8 cellular contexts compared by ENCODE assay signal in genomic region chr18:74147779-74148542, GRCh38. TPM values are rescaled to one million over a fixed set of nuclear protein-coding genes. Genes with fewer than 3 reads are reported as not detected.
DNase-seq lines count a peak whose midpoint lies in the region; FAIRE-seq and TF ChIP-seq lines count a peak whose summit lies in the region.

Gene FBXO15, minus strand, starts transcription at chr18:74147834. Its CDS starts 49 bp downstream, at chr18:74147785.
Gene TIMM21, plus strand, starts transcription at chr18:74148523. Its CDS starts 286 bp downstream, at chr18:74148809.

- peaks cover 11% of the 10 kb centered on the region for H3K36me3 ChIP-seq in neuron (ENCODE audit: insufficient read depth, low read length)

- H3K36me3 Mint-ChIP-seq in HFFc6 (ENCODE audit: low read depth): peaks cover 26% of the 10 kb centered on the region; the same call in 1 of the 2 replicates
- peaks cover 18% of the 10 kb centered on the region for H3K36me3 Mint-ChIP-seq in activated naive CD4-positive, alpha-beta T cell treated with anti-CD3 and anti-CD28 coated beads, Interleukin-2, amount 10 ng/mL, durations not matched to agents 7 days and 5 days

- peak within 1 kb of the TSS; percentile 98 for H3K4me3 Mint-ChIP-seq in HFFc6
- H3K4me3 Mint-ChIP-seq in activated naive CD4-positive, alpha-beta T cell treated with anti-CD3 and anti-CD28 coated beads, Interleukin-2, amount 10 ng/mL, durations not matched to agents 7 days and 5 days: peak within 1 kb of the TSS; percentile 95

- TF ChIP-seq CTCF in HFFc6 (IDR thresholded peaks at IDR 0.05): no peak

- no peaks in the 10 kb centered on the region for H3K9me3 ChIP-seq in neuron (ENCODE audit: low read length)

- DNase-seq in GM04504 (ENCODE audit: low read depth) (peak; percentile 93), HFFc6 (peak; percentile 96), NAMALWA (ENCODE audit: low spot score) (peak; percentile 98), SK-MEL-5 (ENCODE audit: low read depth, low spot score) (peak; percentile 95), frontal cortex (ENCODE audit: low spot score in 2 of 2) (peak; percentile 90 to 91), stromal cell of bone marrow (ENCODE audit: low read depth) (peak; percentile 96)
- DNase-seq in activated naive CD4-positive, alpha-beta T cell treated with anti-CD3 and anti-CD28 coated beads, Interleukin-2, amount 10 ng/mL, durations not matched to agents 7 days and 5 days: peak; percentile 97

- peak within 1 kb of the TSS; percentile 98 for H3K27ac Mint-ChIP-seq in HFFc6
- peak within 1 kb of the TSS; percentile 100 for H3K27ac Mint-ChIP-seq in activated naive CD4-positive, alpha-beta T cell treated with anti-CD3 and anti-CD28 coated beads, Interleukin-2, amount 10 ng/mL, durations not matched to agents 7 days and 5 days

- H3K27me3 ChIP-seq in neuron (ENCODE audit: insufficient read depth, low read length): no peaks in the 10 kb centered on the region

- H2AFZ ChIP-seq in neuron (ENCODE audit: low read depth, low read length): peak within 1 kb of the TSS; percentile 64

- H3K4me3 ChIP-seq in neuron (ENCODE audit: low read length): peak within 1 kb of the TSS; percentile 99

- peaks cover 7% of the 10 kb centered on the region for H3K27me3 Mint-ChIP-seq in HFFc6 (ENCODE audit: insufficient read depth)
- peaks cover 4% of the 10 kb centered on the region for H3K27me3 Mint-ChIP-seq in activated naive CD4-positive, alpha-beta T cell treated with anti-CD3 and anti-CD28 coated beads, Interleukin-2, amount 10 ng/mL, durations not matched to agents 7 days and 5 days

- H3K9me3 Mint-ChIP-seq in HFFc6: no peaks in the 10 kb centered on the region
- no peaks in the 10 kb centered on the region for H3K9me3 Mint-ChIP-seq in activated naive CD4-positive, alpha-beta T cell treated with anti-CD3 and anti-CD28 coated beads, Interleukin-2, amount 10 ng/mL, durations not matched to agents 7 days and 5 days

- in situ Hi-C loops in SK-MEL-5 (cut with HindIII; ENCODE audit: low pct_unique_long_range_greater_than_20kb, low sequenced_read_pairs): no loop called here

- H3K4me1 ChIP-seq in neuron (ENCODE audit: insufficient read depth, low read length): peaks cover 20% of the 10 kb centered on the region

- FAIRE-seq in frontal cortex (lab: Jason Lieb, UNC): peak; percentile 30

- CTCF ChIA-PET in activated naive CD4-positive, alpha-beta T cell treated with anti-CD3 and anti-CD28 coated beads, Interleukin-2, amount 10 ng/mL, durations not matched to agents 7 days and 5 days (lab: Charles Lee): interaction anchor here (1.0 kb wide), 1 partner anchor 8 kb away, joined by 3 read pairs; no protein-coding TSS in a partner anchor

- H3K4me1 Mint-ChIP-seq in HFFc6 (ENCODE audit: low read depth): peaks cover 69% of the 10 kb centered on the region
- peaks cover 50% of the 10 kb centered on the region for H3K4me1 Mint-ChIP-seq in activated naive CD4-positive, alpha-beta T cell treated with anti-CD3 and anti-CD28 coated beads, Interleukin-2, amount 10 ng/mL, durations not matched to agents 7 days and 5 days

RNA-seq across cellular contexts. Expression of gene FBXO15, which starts in this region (rescaled TPM):
- 1 to 10 TPM in 3 of 6 experiments, under 1 TPM in 3; 0.71 to 2.2 (median 1.1) TPM for total RNA-seq in HFFc6 (2021; fragmentation: NEBNext Ultra II Directional; extraction: Animal tissue kit (Norgen Biotek cat#: 25700))
- total RNA-seq in SK-MEL-5 (2014; rRNA removed; shearing (Covaris generic)): 1.0 and 1.3 TPM in 2 replicates
- polyA plus RNA-seq in SK-MEL-5 (2015; cell fraction: cytosol; rRNA removed): 0.25 and 0.54 TPM in 2 replicates
- 1.9 TPM in 1 of 2 replicates, not detected in the other for polyA plus RNA-seq in SK-MEL-5 (2015; cell fraction: nucleus; rRNA removed)
- total RNA-seq in frontal cortex: 4.1 TPM

RNA-seq across cellular contexts. Expression of gene TIMM21, which starts in this region (rescaled TPM):
- 10 to 100 TPM; 34.1 to 42.4 (median 40.6) TPM for total RNA-seq in HFFc6 (2021; fragmentation: NEBNext Ultra II Directional; extraction: Animal tissue kit (Norgen Biotek cat#: 25700))
- total RNA-seq in SK-MEL-5 (2014; rRNA removed; shearing (Covaris generic)): 53.0 and 53.2 TPM in 2 replicates
- polyA plus RNA-seq in SK-MEL-5 (2015; cell fraction: cytosol; rRNA removed): 32.4 and 51.7 TPM in 2 replicates
- polyA plus RNA-seq in SK-MEL-5 (2015; cell fraction: nucleus; rRNA removed): 157 and 188 TPM in 2 replicates
- 36.3 TPM for total RNA-seq in frontal cortex

Comparison
In these comparisons a context has a peak if more than half of its experiments do, and no peak if none do; other contexts are left out.
1. Peak in every context shown above with its lines: DNase-seq and H3K4me3 ChIP-seq.